Comparison of ENCODE assay signal across 8 cellular contexts in genomic region chr16:3003582-3004270, GRCh38. TPM values are rescaled to one million over a fixed set of nuclear protein-coding genes. Genes with fewer than 3 reads are reported as not detected.
A peak's percentile ranks its signal among the peaks of the same experiment; 100 is the strongest.
DNase-seq lines count a peak whose midpoint lies in the region; ATAC-seq, FAIRE-seq and TF ChIP-seq lines count a peak whose summit lies in the region.

No MANE protein-coding gene starts in this region.

- in situ Hi-C loops in Panc1 (cut with HindIII; ENCODE audit: low pct_unique_long_range_greater_than_20kb, low sequenced_read_pairs) = no loop called here

- DNase-seq in ELF-1 (ENCODE audit: low read depth, low spot score) = peak; percentile 100
- peak; percentile 99 for DNase-seq in H54 (ENCODE audit: insufficient read length, low spot score)
- peak; percentile 98 for DNase-seq in Panc1 (ENCODE audit: low read depth, low spot score)
- peak; percentile 95 for DNase-seq in activated T-cell treated with anti-CD3 and anti-CD28 coated beads, Interleukin-2, amount 50 U/mL, for 24 hours
- peak; percentile 91 for DNase-seq in esophagus squamous epithelium (lab: John Stamatoyannopoulos, UW)
- DNase-seq in stimulated activated naive CD8-positive, alpha-beta T cell treated with anti-CD3 and anti-CD28 coated beads, Interleukin-15, Interleukin-2, amounts not matched to agents 100 U/mL and 50 U/mL, for 24 hours = peak; percentile 95

- CTCF ChIA-PET in Panc1 (lab: Charles Lee) = interaction anchor here (0.7 to 1.2 kb wide), 4 partner anchors 16 to 27 kb away, joined by 3 to 11 read pairs (median 4); partner anchors contain the start of gene TNFRSF12A

- TF ChIP-seq CTCF in LNCAP (IDR thresholded peaks at IDR 0.05) (peak; percentile 59; the same call in 1 of the 2 replicates), Panc1 (IDR thresholded peaks at IDR 0.05) (peak; percentile 92), esophagus squamous epithelium (IDR thresholded peaks at IDR 0.05) (peak; percentile 36 to 73 (median 51)), neural cell (IDR thresholded peaks at IDR 0.05; ENCODE audit: poor library complexity, severe bottlenecking) (peak; percentile 79)

- H3K9ac ChIP-seq in neural cell (ENCODE audit: low read length) = no peak overlapping the region

- peak; percentile 85 for FAIRE-seq in H54 (lab: Jason Lieb, UNC)

- peak; percentile 75 for TF ChIP-seq RAD21 in neural cell (conservative IDR thresholded peaks at IDR 0.05)

- BruUV-seq in Panc1 (replicated peaks; lab: Mats Ljungman, UMichigan) = no TSS peak

- TF ChIP-seq POLR2A in H54 (IDR thresholded peaks at IDR 0.05; ENCODE audit: low read depth, low read length) (no peak), esophagus squamous epithelium (IDR thresholded peaks at IDR 0.05) (peak in 1 of 4 donors; percentile 12)

- H3K36me3 Mint-ChIP-seq in activated T-cell treated with anti-CD3 and anti-CD28 coated beads, Interleukin-2, amount 50 U/mL, for 24 hours (ENCODE audit: low read depth) = no peaks in the 10 kb centered on the region

- H3K9me3 ChIP-seq in Panc1 (ENCODE audit: control insufficient read depth, insufficient read depth, low read depth, low read length) (no peaks in the 10 kb centered on the region), esophagus squamous epithelium (no peaks in the 10 kb centered on the region), neural cell (ENCODE audit: low read length) (no peaks in the 10 kb centered on the region)

- H3K79me2 ChIP-seq in neural cell (replicated peaks; ENCODE audit: insufficient read depth, low read length) = no peaks in the 10 kb centered on the region

- H3K9me3 Mint-ChIP-seq in activated T-cell treated with anti-CD3 and anti-CD28 coated beads, Interleukin-2, amount 50 U/mL, for 24 hours = no peaks in the 10 kb centered on the region

- H3F3A ChIP-seq in neural cell (ENCODE audit: insufficient read depth, low read length, poor library complexity, severe bottlenecking) = no peaks in the 10 kb centered on the region

- H3K4me1 ChIP-seq in Panc1 (ENCODE audit: control insufficient read depth, insufficient read depth, low read length) (peaks cover 25% of the 10 kb centered on the region), esophagus squamous epithelium (peaks cover 0 to 25% (median 4%) of the 10 kb centered on the region in 3 donors)

- no peaks in the 10 kb centered on the region for H3K9me2 ChIP-seq in neural cell (ENCODE audit: insufficient read depth, low read length)

- 25 to 29% methylated on average over 14 to 20 of the region's 58 CpGs for WGBS in esophagus squamous epithelium, 2 donors

- H3K36me3 ChIP-seq in Panc1 (ENCODE audit: control insufficient read depth, insufficient read depth, low read length) (no peaks in the 10 kb centered on the region), esophagus squamous epithelium (no peaks in the 10 kb centered on the region), neural cell (ENCODE audit: insufficient read depth, low read length) (no peaks in the 10 kb centered on the region)

- intact Hi-C loops in Panc1 (cut with micrococcal nuclease; ENCODE audit: unreplicated experiment) (no loop called here), esophagus squamous epithelium (cut with DNase I) (no loop called here)

- peak overlapping the region; percentile 52 for H3K27ac Mint-ChIP-seq in activated T-cell treated with anti-CD3 and anti-CD28 coated beads, Interleukin-2, amount 50 U/mL, for 24 hours

- TF ChIP-seq EP300 in neural cell (conservative IDR thresholded peaks at IDR 0.05; ENCODE audit: poor library complexity, severe bottlenecking) = peak; percentile 73

- no peaks in the 10 kb centered on the region for H4K20me1 ChIP-seq in neural cell (ENCODE audit: insufficient read depth)

- H3K4me2 ChIP-seq in neural cell (ENCODE audit: low read length) = no peak overlapping the region

- H3K27me3 Mint-ChIP-seq in activated T-cell treated with anti-CD3 and anti-CD28 coated beads, Interleukin-2, amount 50 U/mL, for 24 hours = peaks cover 13% of the 10 kb centered on the region

- H3K4me3 ChIP-seq in Panc1 (ENCODE audit: low read depth in 2 of 2, low read length in 2 of 2) (peak overlapping the region; percentile 36 to 37), esophagus squamous epithelium (peak overlapping the region in 3 of 4 donors; percentile 20 to 57 (median 39)), neural cell (ENCODE audit: low read length) (peak overlapping the region; percentile 50)

- H3K27ac ChIP-seq in Panc1 (ENCODE audit: low read length) = peak overlapping the region; percentile 69
- peak overlapping the region in 2 of 4 donors; percentile 17 to 65 for H3K27ac ChIP-seq in esophagus squamous epithelium
- H3K27ac ChIP-seq in neural cell (ENCODE audit: low read length) = no peak overlapping the region

- POLR2A ChIA-PET in Panc1 (lab: Charles Lee) = no interaction called here

- H3K4me1 Mint-ChIP-seq in activated T-cell treated with anti-CD3 and anti-CD28 coated beads, Interleukin-2, amount 50 U/mL, for 24 hours (ENCODE audit: low read depth) = peaks cover 23% of the 10 kb centered on the region

- no peak overlapping the region for H2AFZ ChIP-seq in neural cell (ENCODE audit: low read depth, low read length)

- H3K4me3 Mint-ChIP-seq in activated T-cell treated with anti-CD3 and anti-CD28 coated beads, Interleukin-2, amount 50 U/mL, for 24 hours = peak overlapping the region; percentile 44

- ATAC-seq in Panc1 = peak; percentile 97
- ATAC-seq in stimulated activated naive CD8-positive, alpha-beta T cell treated with anti-CD3 and anti-CD28 coated beads, Interleukin-15, Interleukin-2, amounts not matched to agents 100 U/mL and 50 U/mL, for 24 hours = peak; percentile 99

- H3K27me3 ChIP-seq in Panc1 (ENCODE audit: control insufficient read depth, insufficient read depth, low read length) (no peaks in the 10 kb centered on the region), esophagus squamous epithelium (peaks cover 0 to 64% (median 4%) of the 10 kb centered on the region in 4 donors), neural cell (ENCODE audit: insufficient read depth, low read depth, low read length) (peaks cover 40% of the 10 kb centered on the region)

TF ChIP-seq in neural cell, 6 proteins besides CTCF, POLR2A, EP300 and RAD21:
- no peak for TF ChIP-seq TAF1 (IDR thresholded peaks at IDR 0.05; ENCODE audit: low read depth)
- TF ChIP-seq REST (IDR thresholded peaks at IDR 0.05; ENCODE audit: borderline replicate concordance) = no peak
- TF ChIP-seq MXI1 (conservative IDR thresholded peaks at IDR 0.05; ENCODE audit: poor library complexity, severe bottlenecking) = peak; percentile 32
- peak; percentile 71 for TF ChIP-seq SMC3 (conservative IDR thresholded peaks at IDR 0.05; ENCODE audit: poor library complexity)
- no peak for TF ChIP-seq EZH2 (IDR thresholded peaks at IDR 0.05; ENCODE audit: borderline replicate concordance, insufficient read depth, low read length, poor library complexity, severe bottlenecking)
- TF ChIP-seq POLR2AphosphoS5 (IDR thresholded peaks at IDR 0.05) = peak; percentile 24

RNA-seq across cellular contexts. Expression of gene CLDN9, which starts 9.0 kb away (rescaled TPM):
- total RNA-seq in Panc1 (2021; ENCODE audit: unreplicated experiment) (1.6 TPM), esophagus squamous epithelium (not detected)
- polyA plus RNA-seq in Panc1 (2012; ENCODE audit: insufficient read length) = 1.3 TPM
- polyA plus RNA-seq in neural cell = not detected in 2 replicates
- not detected in 2 replicates for polyA minus RNA-seq in neural cell

RNA-seq across cellular contexts. Expression of gene CLDN6, which starts 14.3 kb away (rescaled TPM):
- 1.2 TPM for total RNA-seq in Panc1 (2021; ENCODE audit: unreplicated experiment)
- polyA plus RNA-seq in Panc1 (2012; ENCODE audit: insufficient read length) = 1.1 TPM
- not detected for total RNA-seq in esophagus squamous epithelium
- polyA plus RNA-seq in neural cell = 1.1 TPM in 1 of 2 replicates, not detected in the other
- not detected in 2 replicates for polyA minus RNA-seq in neural cell

RNA-seq across cellular contexts. Expression of gene TNFRSF12A, which starts 16.4 kb away (rescaled TPM):
- total RNA-seq in Panc1 (2021; ENCODE audit: unreplicated experiment) (156 TPM), esophagus squamous epithelium (10 to 100 TPM; 15.3 to 46.0 (median 28.6) TPM)
- polyA plus RNA-seq in Panc1 (2012; ENCODE audit: insufficient read length) = 172 TPM
- polyA plus RNA-seq in neural cell = 2.0 and 2.3 TPM in 2 replicates
- 0.97 TPM in 1 of 2 replicates, not detected in the other for polyA minus RNA-seq in neural cell

RNA-seq across cellular contexts. Expression of gene HCFC1R1, which starts 20.0 kb away (rescaled TPM):
- 67.3 TPM for total RNA-seq in Panc1 (2021; ENCODE audit: unreplicated experiment)
- 179 TPM for polyA plus RNA-seq in Panc1 (2012; ENCODE audit: insufficient read length)
- total RNA-seq in esophagus squamous epithelium = 10 to 100 TPM; 17.9 to 32.4 (median 18.4) TPM
- 19.0 and 23.7 TPM in 2 replicates for polyA plus RNA-seq in neural cell
- 6.3 and 7.1 TPM in 2 replicates for polyA minus RNA-seq in neural cell

RNA-seq across cellular contexts. Expression of gene THOC6, which starts 20.1 kb away (rescaled TPM):
- 56.7 TPM for total RNA-seq in Panc1 (2021; ENCODE audit: unreplicated experiment)
- polyA plus RNA-seq in Panc1 (2012; ENCODE audit: insufficient read length) = 65.2 TPM
- 10 to 100 TPM; 17.4 to 27.9 (median 25.8) TPM for total RNA-seq in esophagus squamous epithelium
- 11.4 and 23.0 TPM in 2 replicates for polyA plus RNA-seq in neural cell
- polyA minus RNA-seq in neural cell = 5.1 and 5.7 TPM in 2 replicates
